Comparison of ENCODE assay signal across 21 cellular contexts in genomic region chr3:140708815-140709214, GRCh38. TPM values are rescaled to one million over a fixed set of nuclear protein-coding genes. Genes with fewer than 3 reads are reported as not detected.
A peak's percentile ranks its signal among the peaks of the same experiment; 100 is the strongest.
DNase-seq lines count a peak whose midpoint lies in the region; ATAC-seq and TF ChIP-seq lines count a peak whose summit lies in the region.
"Had no signal": no experiment of that assay in that cellular context is flagged by ENCODE, and none has a peak within 500 bp of the region (broad histone marks: within the 10 kb centered on the region; RNA-seq: fewer than 3 reads in every experiment).

No MANE protein-coding gene starts in this region.

- DNase-seq in left ventricle myocardium inferior (no peak), heart left ventricle (no peak), omental fat pad (ENCODE audit: low spot score) (no peak), stromal cell of bone marrow (ENCODE audit: low read depth) (peak; percentile 18), T-helper 1 cell (no peak), T-cell (no peak)
- DNase-seq: CD8-positive, alpha-beta memory T cell; DMS79; GOT3; NCI-H1436 treated with DMSO at 0.1 percent for 48 hours; NCI-H2081; NCI-H748 treated with DMSO at 0.1 percent for 48 hours; OCI-M1 had no signal

- H3K27ac ChIP-seq in left ventricle myocardium inferior (replicated peaks), result peak overlapping the region; percentile 46
- H3K27ac ChIP-seq in heart left ventricle, result no peak overlapping the region
- H3K27ac ChIP-seq: BLaER1, KMS-11 had no signal

- 53 to 67% (median 59%) methylated on average over 2 of the region's 2 CpGs for WGBS in heart left ventricle, 4 donors

- TF ChIP-seq CTCF in left ventricle myocardium inferior (IDR thresholded peaks at IDR 0.05; ENCODE audit: borderline replicate concordance), result no peak
- TF ChIP-seq CTCF in heart left ventricle (IDR thresholded peaks at IDR 0.05), result no peak
- TF ChIP-seq CTCF in omental fat pad (IDR thresholded peaks at IDR 0.05), result no peak

- ATAC-seq in heart left ventricle (no peak), omental fat pad (ENCODE audit: low FRiP score) (peak; percentile 32), HG03571 (IDR thresholded peaks at IDR 0.05; ENCODE audit: unreplicated experiment) (no peak), T-cell (replicated peaks in 1 of 4) (no peak), HG03196 (IDR thresholded peaks at IDR 0.05; ENCODE audit: unreplicated experiment) (no peak)

- no peaks in the 10 kb centered on the region for H3K9me3 ChIP-seq in left ventricle myocardium inferior (replicated peaks)
- no peaks in the 10 kb centered on the region for H3K9me3 ChIP-seq in heart left ventricle

- peaks cover 0 to 4% (median 0%) of the 10 kb centered on the region in 3 donors for H3K9me3 Mint-ChIP-seq in T-cell

- H3K4me1 ChIP-seq in left ventricle myocardium inferior, result no peaks in the 10 kb centered on the region
- H3K4me1 ChIP-seq in heart left ventricle, result peaks cover 0 to 4% (median 0%) of the 10 kb centered on the region in 12 donors
- H3K4me1 ChIP-seq: BLaER1 had no signal

- H3K4me1 Mint-ChIP-seq in T-cell, result no peaks in the 10 kb centered on the region
- H3K4me1 Mint-ChIP-seq: CD8-positive, alpha-beta memory T cell had no signal

- H3K36me3 Mint-ChIP-seq in T-cell, result no peaks in the 10 kb centered on the region
- H3K36me3 Mint-ChIP-seq: CD8-positive, alpha-beta memory T cell had no signal

- TF ChIP-seq POLR2A in heart left ventricle (IDR thresholded peaks at IDR 0.05), result no peak

- intact Hi-C loops in left ventricle myocardium inferior (cut with micrococcal nuclease), result no loop called here
- intact Hi-C loops in heart left ventricle (cut with DNase I), result no loop called here

- CTCF ChIA-PET in T-cell (lab: Charles Lee), result no interaction called here

- H3K36me3 ChIP-seq in left ventricle myocardium inferior (no peaks in the 10 kb centered on the region), heart left ventricle (no peaks in the 10 kb centered on the region)
- H3K36me3 ChIP-seq: BLaER1 had no signal

- H3K27me3 ChIP-seq in left ventricle myocardium inferior (ENCODE audit: low read depth), result peaks cover 7% of the 10 kb centered on the region
- H3K27me3 ChIP-seq in heart left ventricle, result no peaks in the 10 kb centered on the region
- H3K27me3 ChIP-seq: BLaER1 had no signal

- peaks cover 1 to 3% of the 10 kb centered on the region in 2 donors for H3K27me3 Mint-ChIP-seq in T-cell

- no peak overlapping the region for H3K27ac Mint-ChIP-seq in T-cell

- no peak overlapping the region for H3K4me3 Mint-ChIP-seq in T-cell
- H3K4me3 Mint-ChIP-seq: CD8-positive, alpha-beta memory T cell had no signal

- POLR2A ChIA-PET in T-cell (lab: Charles Lee), result interaction anchor here in 1 of 2 donors (0.6 kb wide), 1 partner anchor 1270 kb away, joined by 5 read pairs; no protein-coding TSS in a partner anchor

- H3K4me3 ChIP-seq in left ventricle myocardium inferior (no peak overlapping the region), heart left ventricle (no peak overlapping the region)
- H3K4me3 ChIP-seq: BLaER1 had no signal

RNA-seq across cellular contexts. Expression of gene TRIM42, which starts 31.0 kb away (rescaled TPM):
- not detected for total RNA-seq in left ventricle myocardium inferior
- total RNA-seq in heart left ventricle, result not detected
- not detected for polyA plus RNA-seq in heart left ventricle
- not detected for total RNA-seq in omental fat pad
- not detected for total RNA-seq in T-cell
- total RNA-seq: CD8-positive, alpha-beta memory T cell; G401; M059J; NCI-H460; RPMI7951 had no signal
- polyA plus RNA-seq: CD8-positive, alpha-beta memory T cell had no signal
